In genomic region chr3:152997526-152997925, GRCh38 we compare ENCODE assay signal across 33 cellular contexts.
"Had no signal": no experiment of that assay in that cellular context is flagged by ENCODE, and none has a peak within 500 bp of the region (broad histone marks: within the 10 kb centered on the region; RNA-seq: fewer than 3 reads in every experiment).

No MANE protein-coding gene starts in this region.

- H3K36me3 Mint-ChIP-seq: activated CD4-positive, alpha-beta memory T cell treated with anti-CD3 and anti-CD28 coated beads for 36 hours; activated naive CD4-positive, alpha-beta T cell treated with anti-CD3 and anti-CD28 coated beads, Interleukin-2, amount 50 U/mL, for 72 hours; activated naive CD8-positive, alpha-beta T cell treated with anti-CD3 and anti-CD28 coated beads for 36 hours; brain had no signal

- H3K4me1 Mint-ChIP-seq: activated B cell treated with CpG ODN at 0.5 μM for 24 hours; activated CD4-positive, alpha-beta T cell treated with anti-CD3 and anti-CD28 coated beads, Interleukin-2, amount 10 ng/mL, durations not matched to agents 7 days and 5 days; activated naive CD8-positive, alpha-beta T cell treated with anti-CD3 and anti-CD28 coated beads for 36 hours; activated T-helper 17 cell treated with anti-CD3 and anti-CD28 coated beads, Interleukin-2, amount 50 U/mL, for 72 hours; central memory CD8-positive, alpha-beta T cell had no signal

- H3K4me3 ChIP-seq: adrenal gland, cardiac muscle cell had no signal

- H3K9me3 Mint-ChIP-seq: activated B cell treated with CpG ODN at 0.5 μM for 24 hours; activated CD4-positive, alpha-beta memory T cell treated with anti-CD3 and anti-CD28 coated beads for 36 hours; activated CD4-positive, alpha-beta T cell treated with anti-CD3 and anti-CD28 coated beads, Interleukin-2, amount 10 ng/mL, durations not matched to agents 7 days and 5 days; activated CD8-positive, alpha-beta T cell treated with anti-CD3 and anti-CD28 coated beads for 36 hours; activated naive CD4-positive, alpha-beta T cell treated with anti-CD3 and anti-CD28 coated beads for 36 hours; activated naive CD4-positive, alpha-beta T cell treated with anti-CD3 and anti-CD28 coated beads, Interleukin-2, amount 50 U/mL, for 72 hours; activated naive CD8-positive, alpha-beta T cell treated with anti-CD3 and anti-CD28 coated beads for 36 hours; activated T-cell treated with anti-CD3 and anti-CD28 coated beads, Interleukin-2, amount 50 U/mL, for 24 hours; activated T-cell treated with anti-CD3 and anti-CD28 coated beads, Interleukin-2, amount 50 U/mL, for 72 hours; activated T-helper 1 cell treated with anti-CD3 and anti-CD28 coated beads, Interleukin-12 subunit alpha, Interleukin-12 subunit beta, Interleukin-2, Interleukin-4 antibody, amounts not matched to agents 30 ng/mL and 10 ng/mL and 1 ng/mL, durations not matched to agents 14 hours and 24 hours and 36 hours; activated T-helper 17 cell treated with anti-CD3 and anti-CD28 coated beads, Interleukin-2, amount 50 U/mL, for 72 hours; T-helper 1 cell treated with Interleukin-12 subunit alpha and Interleukin-12 subunit beta and Interleukin-4 antibody, amounts not matched to agents 30 μg/mL and 1 μg/mL, for 36 hours; T-helper 2 cell treated with Interferon-gamma antibody and Interleukin-4, amounts not matched to agents 5 μg/mL and 100 μg/mL, for 36 hours had no signal

- DNase-seq: activated B cell treated with CpG ODN at 0.5 μM for 24 hours; activated CD4-positive, alpha-beta memory T cell treated with anti-CD3 and anti-CD28 coated beads for 36 hours; activated CD4-positive, alpha-beta T cell treated with anti-CD3 and anti-CD28 coated beads for 48 hours; activated CD4-positive, alpha-beta T cell treated with anti-CD3 and anti-CD28 coated beads, Interleukin-2, amount 10 ng/mL, durations not matched to agents 7 days and 5 days; activated CD4-positive, CD25-positive, alpha-beta regulatory T cell treated with anti-CD3 and anti-CD28 coated beads, Interleukin-2, amount 50 U/mL, for 72 hours; activated CD8-positive, alpha-beta memory T cell treated with anti-CD3 and anti-CD28 coated beads, Interleukin-2, amount 50 U/mL, for 4 hours; activated CD8-positive, alpha-beta T cell treated with anti-CD3 and anti-CD28 coated beads for 36 hours; activated effector memory CD4-positive, alpha-beta T cell treated with anti-CD3 and anti-CD28 coated beads, Interleukin-2, amount 50 U/mL, for 16 hours; activated gamma-delta T cell treated with Interleukin-2 at 50 U/mL for 16 hours; activated naive CD4-positive, alpha-beta T cell; activated naive CD4-positive, alpha-beta T cell treated with anti-CD3 and anti-CD28 coated beads for 36 hours; activated naive CD4-positive, alpha-beta T cell treated with anti-CD3 and anti-CD28 coated beads, Interleukin-2, amount 50 U/mL, for 16 hours; activated naive CD8-positive, alpha-beta T cell treated with anti-CD3 and anti-CD28 coated beads for 36 hours; activated T-cell treated with anti-CD3 and anti-CD28 coated beads for 4 hours; activated T-cell treated with anti-CD3 and anti-CD28 coated beads, Interleukin-2, amount 50 U/mL, for 24 hours; activated T-cell treated with anti-CD3 and anti-CD28 coated beads, Interleukin-2, amount 50 U/mL, for 72 hours; adrenal gland; amniotic stem cell; aorta; caudate nucleus; cerebellar nuclear complex; T-helper 1 cell; T-helper 2 cell; T-helper 9 cell had no signal

- ATAC-seq: activated CD8-positive, alpha-beta T cell treated with anti-CD3 and anti-CD28 coated beads for 36 hours; activated naive CD4-positive, alpha-beta T cell treated with anti-CD3 and anti-CD28 coated beads, Interleukin-2, amount 50 U/mL, for 72 hours; activated T-cell treated with anti-CD3 and anti-CD28 coated beads, Interleukin-2, amount 50 U/mL, for 72 hours; activated T-helper 17 cell treated with anti-CD3 and anti-CD28 coated beads, Interleukin-2, amount 50 U/mL, for 72 hours had no signal

- H3K4me1 ChIP-seq: adrenal gland had no signal

- H3K27ac ChIP-seq: adrenal gland, cardiac muscle cell, VCaP had no signal

- H3K27ac Mint-ChIP-seq: activated B cell treated with CpG ODN at 0.5 μM for 24 hours; activated CD4-positive, alpha-beta memory T cell treated with anti-CD3 and anti-CD28 coated beads for 36 hours; activated CD4-positive, alpha-beta T cell treated with anti-CD3 and anti-CD28 coated beads, Interleukin-2, amount 10 ng/mL, durations not matched to agents 7 days and 5 days; activated CD8-positive, alpha-beta T cell treated with anti-CD3 and anti-CD28 coated beads for 36 hours; activated naive CD4-positive, alpha-beta T cell treated with anti-CD3 and anti-CD28 coated beads for 36 hours; activated naive CD4-positive, alpha-beta T cell treated with anti-CD3 and anti-CD28 coated beads, Interleukin-2, amount 50 U/mL, for 72 hours; activated naive CD8-positive, alpha-beta T cell treated with anti-CD3 and anti-CD28 coated beads for 36 hours; activated T-cell treated with anti-CD3 and anti-CD28 coated beads, Interleukin-2, amount 50 U/mL, for 24 hours; activated T-cell treated with anti-CD3 and anti-CD28 coated beads, Interleukin-2, amount 50 U/mL, for 72 hours; activated T-helper 1 cell treated with anti-CD3 and anti-CD28 coated beads, Interleukin-12 subunit alpha, Interleukin-12 subunit beta, Interleukin-2, Interleukin-4 antibody, amounts not matched to agents 30 ng/mL and 10 ng/mL and 1 ng/mL, durations not matched to agents 14 hours and 24 hours and 36 hours; activated T-helper 17 cell treated with anti-CD3 and anti-CD28 coated beads, Interleukin-2, amount 50 U/mL, for 72 hours; brain; T-helper 1 cell treated with Interleukin-12 subunit alpha and Interleukin-12 subunit beta and Interleukin-4 antibody, amounts not matched to agents 30 μg/mL and 1 μg/mL, for 36 hours; T-helper 2 cell treated with Interferon-gamma antibody and Interleukin-4, amounts not matched to agents 5 μg/mL and 100 μg/mL, for 36 hours had no signal

- H3K4me3 Mint-ChIP-seq: activated B cell treated with CpG ODN at 0.5 μM for 24 hours; activated CD4-positive, alpha-beta memory T cell treated with anti-CD3 and anti-CD28 coated beads for 36 hours; activated CD4-positive, alpha-beta T cell treated with anti-CD3 and anti-CD28 coated beads, Interleukin-2, amount 10 ng/mL, durations not matched to agents 7 days and 5 days; activated CD8-positive, alpha-beta T cell treated with anti-CD3 and anti-CD28 coated beads for 36 hours; activated naive CD4-positive, alpha-beta T cell treated with anti-CD3 and anti-CD28 coated beads for 36 hours; activated naive CD8-positive, alpha-beta T cell treated with anti-CD3 and anti-CD28 coated beads for 36 hours; activated T-cell treated with anti-CD3 and anti-CD28 coated beads, Interleukin-2, amount 50 U/mL, for 24 hours; activated T-cell treated with anti-CD3 and anti-CD28 coated beads, Interleukin-2, amount 50 U/mL, for 72 hours; activated T-helper 1 cell treated with anti-CD3 and anti-CD28 coated beads, Interleukin-12 subunit alpha, Interleukin-12 subunit beta, Interleukin-2, Interleukin-4 antibody, amounts not matched to agents 30 ng/mL and 10 ng/mL and 1 ng/mL, durations not matched to agents 14 hours and 24 hours and 36 hours; activated T-helper 17 cell treated with anti-CD3 and anti-CD28 coated beads, Interleukin-2, amount 50 U/mL, for 72 hours; brain; central memory CD8-positive, alpha-beta T cell; T-helper 1 cell treated with Interleukin-12 subunit alpha and Interleukin-12 subunit beta and Interleukin-4 antibody, amounts not matched to agents 30 μg/mL and 1 μg/mL, for 36 hours; T-helper 2 cell treated with Interferon-gamma antibody and Interleukin-4, amounts not matched to agents 5 μg/mL and 100 μg/mL, for 36 hours had no signal

- H3K27me3 ChIP-seq: adrenal gland, cardiac muscle cell had no signal

- H3K9me3 ChIP-seq: adrenal gland had no signal

- H3K36me3 ChIP-seq: adrenal gland, cardiac muscle cell had no signal
